Comparison of ENCODE assay signal across 20 cellular contexts in genomic region chr3:149163066-149163465, GRCh38. TPM values are rescaled to one million over a fixed set of nuclear protein-coding genes. Genes with fewer than 3 reads are reported as not detected.
A peak's percentile ranks its signal among the peaks of the same experiment; 100 is the strongest.
DNase-seq lines count a peak whose midpoint lies in the region; ATAC-seq and TF ChIP-seq lines count a peak whose summit lies in the region.
"Had no signal": no experiment of that assay in that cellular context is flagged by ENCODE, and none has a peak within 500 bp of the region (broad histone marks: within the 10 kb centered on the region; RNA-seq: fewer than 3 reads in every experiment).

No MANE protein-coding gene starts in this region.

- no peaks in the 10 kb centered on the region for H3K27me3 Mint-ChIP-seq in stimulated activated naive CD8-positive, alpha-beta T cell treated with anti-CD3 and anti-CD28 coated beads, Interleukin-15, amount 100 ng/mL, for 72 hours
- H3K27me3 Mint-ChIP-seq: CD4-positive, CD25-positive, alpha-beta regulatory T cell had no signal

- intact Hi-C loops in OCI-LY7 (cut with micrococcal nuclease; ENCODE audit: unreplicated experiment) = no loop called here

- no peaks in the 10 kb centered on the region for H3K9me2 ChIP-seq in OCI-LY7 (ENCODE audit: insufficient read depth, low read length)

- no peak overlapping the region for H3K27ac Mint-ChIP-seq in stimulated activated naive CD8-positive, alpha-beta T cell treated with anti-CD3 and anti-CD28 coated beads, Interleukin-15, amount 100 ng/mL, for 72 hours
- H3K27ac Mint-ChIP-seq: CD4-positive, CD25-positive, alpha-beta regulatory T cell; GM23338 had no signal

- CTCF ChIA-PET in OCI-LY7 (lab: Charles Lee; ENCODE audit: unreplicated experiment) = no interaction called here

- no peak for DNase-seq in stimulated activated naive CD8-positive, alpha-beta T cell treated with anti-CD3 and anti-CD28 coated beads, Interleukin-15, amount 100 ng/mL, for 72 hours
- DNase-seq in stimulated activated naive CD8-positive, alpha-beta T cell treated with anti-CD3 and anti-CD28 coated beads, Interleukin-15, Interleukin-2, amounts not matched to agents 100 U/mL and 50 U/mL, for 24 hours = no peak
- peak; percentile 89 to 91 for DNase-seq in Kasumi-1 (lab: John Stamatoyannopoulos, UW)
- DNase-seq in OCI-LY7 (ENCODE audit: low spot score) = peak; percentile 13
- no peak for DNase-seq in HuH-7 (ENCODE audit: low spot score)
- no peak for DNase-seq in GM13976 (ENCODE audit: low spot score)
- DNase-seq in dermis blood vessel endothelial cell = no peak
- DNase-seq in putamen (ENCODE audit: low spot score) = no peak
- DNase-seq: Calu3; CD4-positive, CD25-positive, alpha-beta regulatory T cell; DMS79; NCI-H1105 treated with DMSO at 0.1 percent for 48 hours; NCI-H1930; NCI-H2171 treated with DMSO at 0.1 percent for 48 hours; NCI-H510A; OCI-M1; RPMI8226; T-helper 1 cell had no signal

- peaks cover 6% of the 10 kb centered on the region for H3K4me1 ChIP-seq in OCI-LY7 (ENCODE audit: insufficient read depth, low read length, poor library complexity, severe bottlenecking)
- H3K4me1 ChIP-seq: A549 had no signal

- H3K4me1 Mint-ChIP-seq in stimulated activated naive CD8-positive, alpha-beta T cell treated with anti-CD3 and anti-CD28 coated beads, Interleukin-15, amount 100 ng/mL, for 72 hours = peaks cover 7% of the 10 kb centered on the region
- H3K4me1 Mint-ChIP-seq: GM23338 had no signal

- H3K79me2 ChIP-seq in OCI-LY7 (ENCODE audit: insufficient read depth, low read depth, low read length) = no peaks in the 10 kb centered on the region

- no peak overlapping the region for H3K27ac ChIP-seq in OCI-LY7 (ENCODE audit: low read depth, low read length, poor library complexity, severe bottlenecking)
- H3K27ac ChIP-seq: A549 had no signal

- no peak overlapping the region for H3K4me3 Mint-ChIP-seq in stimulated activated naive CD8-positive, alpha-beta T cell treated with anti-CD3 and anti-CD28 coated beads, Interleukin-15, amount 100 ng/mL, for 72 hours
- H3K4me3 Mint-ChIP-seq: CD4-positive, CD25-positive, alpha-beta regulatory T cell; GM23338 had no signal

- no peaks in the 10 kb centered on the region for H4K20me1 ChIP-seq in OCI-LY7 (ENCODE audit: insufficient read depth, low read length)

- ATAC-seq in stimulated activated naive CD8-positive, alpha-beta T cell treated with anti-CD3 and anti-CD28 coated beads, Interleukin-15, amount 100 ng/mL, for 72 hours = peak; percentile 43
- no peak for ATAC-seq in stimulated activated naive CD8-positive, alpha-beta T cell treated with anti-CD3 and anti-CD28 coated beads, Interleukin-15, Interleukin-2, amounts not matched to agents 100 U/mL and 50 U/mL, for 24 hours
- ATAC-seq: A549, GM23338 had no signal

- H3K4me2 ChIP-seq in OCI-LY7 (ENCODE audit: low read length) = no peak overlapping the region
- H3K4me2 ChIP-seq: A549, GM23338 had no signal

- H3K9me3 Mint-ChIP-seq in stimulated activated naive CD8-positive, alpha-beta T cell treated with anti-CD3 and anti-CD28 coated beads, Interleukin-15, amount 100 ng/mL, for 72 hours = no peaks in the 10 kb centered on the region
- H3K9me3 Mint-ChIP-seq: CD4-positive, CD25-positive, alpha-beta regulatory T cell; GM23338 had no signal

- no peak for TF ChIP-seq CTCF in OCI-LY7 (conservative IDR thresholded peaks at IDR 0.05; ENCODE audit: low read length)
- TF ChIP-seq CTCF in GM13976 (IDR thresholded peaks at IDR 0.05; ENCODE audit: borderline replicate concordance, control extremely low read depth, extremely low read depth, insufficient read depth, missing control alignments) = no peak

- no peaks in the 10 kb centered on the region for H3K9me3 ChIP-seq in OCI-LY7 (ENCODE audit: low read length)
- H3K9me3 ChIP-seq: A549 had no signal

- in situ Hi-C loops in GM13976 (cut with MboI; ENCODE audit: low sequenced_read_pairs, unreplicated experiment) = no loop called here

- no peak overlapping the region for H2AFZ ChIP-seq in OCI-LY7 (ENCODE audit: low read length)
- H2AFZ ChIP-seq: GM23338 had no signal

- no peak overlapping the region for H3K4me3 ChIP-seq in OCI-LY7 (ENCODE audit: low read depth, low read length, poor library complexity, severe bottlenecking)
- H3K4me3 ChIP-seq: A549, GM23338 had no signal

- POLR2A ChIA-PET in OCI-LY7 (lab: Charles Lee) = interaction anchor here (0.6 to 1.3 kb wide), 5 partner anchors 12 to 98 kb away, joined by 3 to 9 read pairs (median 4); partner anchors contain the start of gene HPS3

- H3K36me3 ChIP-seq in OCI-LY7 (ENCODE audit: insufficient read depth, low read length) = peaks cover 90% of the 10 kb centered on the region

- no TSS peak for BruUV-seq in OCI-LY7 (replicated peaks; lab: Mats Ljungman, UMichigan)

RNA-seq across cellular contexts. Expression of gene HPS3, which starts 33.6 kb away (rescaled TPM):
- total RNA-seq in OCI-LY7 (2014; rRNA removed; shearing (Covaris generic)) = 18.5 and 26.2 TPM in 2 replicates
- total RNA-seq in OCI-LY7 (2022) (38.8 and 46.3 TPM in 2 replicates), dermis blood vessel endothelial cell (20.5 and 22.3 TPM in 2 replicates)

RNA-seq across cellular contexts. Expression of gene CP, which starts 58.6 kb away (rescaled TPM):
- total RNA-seq in OCI-LY7 (2014; rRNA removed; shearing (Covaris generic)) = not detected in 2 replicates
- not detected in 2 replicates for total RNA-seq in OCI-LY7 (2022)
- 0.70 and 1.0 TPM in 2 replicates for total RNA-seq in dermis blood vessel endothelial cell
- total RNA-seq: CD4-positive, CD25-positive, alpha-beta regulatory T cell had no signal

Comparison
In these comparisons a context has a peak if more than half of its experiments do, and no peak if none do; other contexts are left out.
1. DNase-seq: peak in Kasumi-1 (2 of 2) and OCI-LY7 (single experiment); none in stimulated activated naive CD8-positive, alpha-beta T cell treated with anti-CD3 and anti-CD28 coated beads, Interleukin-15, amount 100 ng/mL, for 72 hours (0 of 2), stimulated activated naive CD8-positive, alpha-beta T cell treated with anti-CD3 and anti-CD28 coated beads, Interleukin-15, Interleukin-2, amounts not matched to agents 100 U/mL and 50 U/mL, for 24 hours (single experiment), HuH-7 (single experiment), GM13976 (single experiment), dermis blood vessel endothelial cell (single experiment) and putamen (single experiment).